ENCODE assay signal across 8 cellular contexts in genomic region chr1:227449051-227449450, GRCh38.
DNase-seq lines count a peak whose midpoint lies in the region; ATAC-seq and TF ChIP-seq lines count a peak whose summit lies in the region.

No MANE protein-coding gene starts in this region.

- H3K36me3 ChIP-seq in A673 (ENCODE audit: insufficient read depth, low read length, poor library complexity, severe bottlenecking): no peaks in the 10 kb centered on the region

- DNase-seq in A673 (ENCODE audit: low spot score) (peak; percentile 28), G401 (ENCODE audit: low spot score) (peak; percentile 11), SKM-1 treated with dmso at 0.1 percent for 144 hours (lab: John Stamatoyannopoulos, UW; ENCODE audit: unreplicated experiment) (peak; percentile 78), iPS-NIHi7 (ENCODE audit: extremely low spot score) (peak; percentile 79), globus pallidus (ENCODE audit: low spot score) (no peak), foreskin melanocyte (no peak), NCI-H345 treated with DMSO at 0.1 percent for 48 hours (lab: John Stamatoyannopoulos, UW; ENCODE audit: unreplicated experiment) (no peak)

- in situ Hi-C loops in G401 (cut with HindIII; ENCODE audit: low sequenced_read_pairs): no loop called here

- no TSS peak for BruUV-seq in A673 (replicated peaks; lab: Mats Ljungman, UMichigan)

- H3K27ac ChIP-seq in A673 (ENCODE audit: low read depth, low read length, poor library complexity, severe bottlenecking): no peak overlapping the region

- TF ChIP-seq CTCF in A673 (conservative IDR thresholded peaks at IDR 0.05; ENCODE audit: low read depth, low read length): peak; percentile 50

- no peak overlapping the region for H3K4me3 ChIP-seq in A673 (ENCODE audit: low read depth, low read length, poor library complexity, severe bottlenecking)

- peaks cover 3% of the 10 kb centered on the region for H3K27me3 ChIP-seq in A673 (replicated peaks; ENCODE audit: insufficient read depth, low read depth, low read length, poor library complexity)

- POLR2A ChIA-PET in A673 (lab: Charles Lee; ENCODE audit: low non-redundant PET): no interaction called here

- intact Hi-C loops in A673 (cut with micrococcal nuclease; ENCODE audit: unreplicated experiment): no loop called here

- ATAC-seq in HG03520 (IDR thresholded peaks at IDR 0.05; ENCODE audit: unreplicated experiment): peak; percentile 50

- peaks cover 5% of the 10 kb centered on the region for H3K4me1 ChIP-seq in A673 (ENCODE audit: insufficient read depth, low read length, poor library complexity, severe bottlenecking)

- CTCF ChIA-PET in A673 (lab: Charles Lee): interaction anchor here (0.6 kb wide), 1 partner anchor 823 kb away, joined by 3 read pairs; no protein-coding TSS in a partner anchor

- H3K9me3 ChIP-seq in A673 (ENCODE audit: low read depth, low read length, poor library complexity, severe bottlenecking): no peaks in the 10 kb centered on the region

Comparison
In these comparisons a context has a peak if more than half of its experiments do, and no peak if none do; other contexts are left out.
1. DNase-seq: peak in A673 (single experiment), G401 (single experiment), SKM-1 treated with dmso at 0.1 percent for 144 hours (single experiment) and iPS-NIHi7 (single experiment); none in globus pallidus (single experiment), foreskin melanocyte (single experiment) and NCI-H345 treated with DMSO at 0.1 percent for 48 hours (single experiment).